Comparison of ENCODE assay signal across 1 cellular context in the genomic region with DNA sequence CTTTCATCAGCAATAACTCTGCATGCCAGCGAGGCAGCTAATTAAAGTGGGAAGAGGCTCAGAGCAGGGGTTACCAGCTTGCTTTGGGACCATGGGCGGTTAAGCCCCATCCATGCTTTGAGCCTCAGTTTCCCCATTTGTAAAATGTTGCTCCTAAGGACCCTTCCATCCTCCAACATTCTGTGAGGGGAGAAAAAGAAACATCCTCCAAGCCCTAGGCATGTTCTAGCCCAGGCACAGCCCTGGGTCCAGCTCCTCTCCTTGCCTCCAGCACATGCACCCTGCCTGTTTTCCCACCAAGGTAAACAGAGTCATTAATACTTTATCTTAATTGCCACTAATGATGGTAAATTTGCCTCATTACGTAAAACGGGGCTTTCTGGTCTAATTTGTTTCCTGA.
TF ChIP-seq lines count a peak whose summit lies in the region.

No MANE protein-coding gene starts in this region.

TF ChIP-seq in GM23338, 12 proteins besides CTCF, POLR2A, EP300 and RAD21 (continued from another document):
- TF ChIP-seq, protein P1, sequence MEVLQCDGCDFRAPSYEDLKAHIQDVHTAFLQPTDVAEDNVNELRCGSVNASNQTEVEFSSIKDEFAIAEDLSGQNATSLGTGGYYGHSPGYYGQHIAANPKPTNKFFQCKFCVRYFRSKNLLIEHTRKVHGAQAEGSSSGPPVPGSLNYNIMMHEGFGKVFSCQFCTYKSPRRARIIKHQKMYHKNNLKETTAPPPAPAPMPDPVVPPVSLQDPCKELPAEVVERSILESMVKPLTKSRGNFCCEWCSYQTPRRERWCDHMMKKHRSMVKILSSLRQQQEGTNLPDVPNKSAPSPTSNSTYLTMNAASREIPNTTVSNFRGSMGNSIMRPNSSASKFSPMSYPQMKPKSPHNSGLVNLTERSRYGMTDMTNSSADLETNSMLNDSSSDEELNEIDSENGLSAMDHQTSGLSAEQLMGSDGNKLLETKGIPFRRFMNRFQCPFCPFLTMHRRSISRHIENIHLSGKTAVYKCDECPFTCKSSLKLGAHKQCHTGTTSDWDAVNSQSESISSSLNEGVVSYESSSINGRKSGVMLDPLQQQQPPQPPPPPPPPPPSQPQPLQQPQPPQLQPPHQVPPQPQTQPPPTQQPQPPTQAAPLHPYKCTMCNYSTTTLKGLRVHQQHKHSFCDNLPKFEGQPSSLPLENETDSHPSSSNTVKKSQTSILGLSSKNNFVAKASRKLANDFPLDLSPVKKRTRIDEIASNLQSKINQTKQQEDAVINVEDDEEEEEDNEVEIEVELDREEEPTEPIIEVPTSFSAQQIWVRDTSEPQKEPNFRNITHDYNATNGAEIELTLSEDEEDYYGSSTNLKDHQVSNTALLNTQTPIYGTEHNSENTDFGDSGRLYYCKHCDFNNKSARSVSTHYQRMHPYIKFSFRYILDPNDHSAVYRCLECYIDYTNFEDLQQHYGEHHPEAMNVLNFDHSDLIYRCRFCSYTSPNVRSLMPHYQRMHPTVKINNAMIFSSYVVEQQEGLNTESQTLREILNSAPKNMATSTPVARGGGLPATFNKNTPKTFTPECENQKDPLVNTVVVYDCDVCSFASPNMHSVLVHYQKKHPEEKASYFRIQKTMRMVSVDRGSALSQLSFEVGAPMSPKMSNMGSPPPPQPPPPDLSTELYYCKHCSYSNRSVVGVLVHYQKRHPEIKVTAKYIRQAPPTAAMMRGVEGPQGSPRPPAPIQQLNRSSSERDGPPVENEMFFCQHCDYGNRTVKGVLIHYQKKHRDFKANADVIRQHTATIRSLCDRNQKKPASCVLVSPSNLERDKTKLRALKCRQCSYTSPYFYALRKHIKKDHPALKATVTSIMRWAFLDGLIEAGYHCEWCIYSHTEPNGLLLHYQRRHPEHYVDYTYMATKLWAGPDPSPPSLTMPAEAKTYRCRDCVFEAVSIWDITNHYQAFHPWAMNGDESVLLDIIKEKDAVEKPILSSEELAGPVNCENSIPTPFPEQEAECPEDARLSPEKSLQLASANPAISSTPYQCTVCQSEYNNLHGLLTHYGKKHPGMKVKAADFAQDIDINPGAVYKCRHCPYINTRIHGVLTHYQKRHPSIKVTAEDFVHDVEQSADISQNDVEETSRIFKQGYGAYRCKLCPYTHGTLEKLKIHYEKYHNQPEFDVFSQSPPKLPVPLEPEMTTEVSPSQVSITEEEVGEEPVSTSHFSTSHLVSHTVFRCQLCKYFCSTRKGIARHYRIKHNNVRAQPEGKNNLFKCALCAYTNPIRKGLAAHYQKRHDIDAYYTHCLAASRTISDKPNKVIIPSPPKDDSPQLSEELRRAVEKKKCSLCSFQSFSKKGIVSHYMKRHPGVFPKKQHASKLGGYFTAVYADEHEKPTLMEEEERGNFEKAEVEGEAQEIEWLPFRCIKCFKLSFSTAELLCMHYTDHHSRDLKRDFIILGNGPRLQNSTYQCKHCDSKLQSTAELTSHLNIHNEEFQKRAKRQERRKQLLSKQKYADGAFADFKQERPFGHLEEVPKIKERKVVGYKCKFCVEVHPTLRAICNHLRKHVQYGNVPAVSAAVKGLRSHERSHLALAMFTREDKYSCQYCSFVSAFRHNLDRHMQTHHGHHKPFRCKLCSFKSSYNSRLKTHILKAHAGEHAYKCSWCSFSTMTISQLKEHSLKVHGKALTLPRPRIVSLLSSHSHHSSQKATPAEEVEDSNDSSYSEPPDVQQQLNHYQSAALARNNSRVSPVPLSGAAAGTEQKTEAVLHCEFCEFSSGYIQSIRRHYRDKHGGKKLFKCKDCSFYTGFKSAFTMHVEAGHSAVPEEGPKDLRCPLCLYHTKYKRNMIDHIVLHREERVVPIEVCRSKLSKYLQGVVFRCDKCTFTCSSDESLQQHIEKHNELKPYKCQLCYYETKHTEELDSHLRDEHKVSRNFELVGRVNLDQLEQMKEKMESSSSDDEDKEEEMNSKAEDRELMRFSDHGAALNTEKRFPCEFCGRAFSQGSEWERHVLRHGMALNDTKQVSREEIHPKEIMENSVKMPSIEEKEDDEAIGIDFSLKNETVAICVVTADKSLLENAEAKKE (CRISPR knock-in tag; IDR thresholded peaks at IDR 0.05), result no peak
